1 cellular context compared by ENCODE assay signal in the genomic region with DNA sequence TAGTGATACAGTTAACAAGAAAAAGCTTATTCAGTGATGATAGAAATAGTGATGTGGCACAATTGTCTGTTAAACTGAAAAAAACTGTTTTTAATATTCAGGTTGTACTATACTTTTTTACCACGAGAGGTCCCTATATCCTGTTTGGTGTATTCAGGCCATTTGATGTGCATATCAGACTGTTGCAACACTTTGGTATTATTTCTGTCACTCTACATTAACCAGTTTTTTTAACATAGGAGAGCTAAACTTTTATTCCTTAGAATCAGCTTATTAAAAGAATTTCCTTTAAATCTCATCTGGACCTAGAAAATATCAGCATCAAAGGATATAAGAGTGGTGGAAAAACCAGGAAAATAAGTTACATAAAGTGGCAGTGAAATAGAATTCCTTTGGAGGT.
TF ChIP-seq lines count a peak whose summit lies in the region.

No MANE protein-coding gene starts in this region.

TF ChIP-seq in IMR-90, 13 proteins besides CTCF, POLR2A, EP300 and RAD21:
- TF ChIP-seq SMC3 (IDR thresholded peaks at IDR 0.05; ENCODE audit: low read depth, low read length) (peak; percentile 42), CEBPB (IDR thresholded peaks at IDR 0.05; ENCODE audit: low read depth, low read length) (peak; percentile 94), MAZ (IDR thresholded peaks at IDR 0.05; ENCODE audit: borderline replicate concordance, low read depth, low read length) (no peak), RCOR1 (IDR thresholded peaks at IDR 0.05; ENCODE audit: insufficient replicate concordance, low read length) (no peak), BHLHE40 (IDR thresholded peaks at IDR 0.05; ENCODE audit: low read depth, low read length) (no peak)
TF ChIP-seq in IMR-90: peak in this region for 2.
